21 cellular contexts compared by ENCODE assay signal in the genomic region with DNA sequence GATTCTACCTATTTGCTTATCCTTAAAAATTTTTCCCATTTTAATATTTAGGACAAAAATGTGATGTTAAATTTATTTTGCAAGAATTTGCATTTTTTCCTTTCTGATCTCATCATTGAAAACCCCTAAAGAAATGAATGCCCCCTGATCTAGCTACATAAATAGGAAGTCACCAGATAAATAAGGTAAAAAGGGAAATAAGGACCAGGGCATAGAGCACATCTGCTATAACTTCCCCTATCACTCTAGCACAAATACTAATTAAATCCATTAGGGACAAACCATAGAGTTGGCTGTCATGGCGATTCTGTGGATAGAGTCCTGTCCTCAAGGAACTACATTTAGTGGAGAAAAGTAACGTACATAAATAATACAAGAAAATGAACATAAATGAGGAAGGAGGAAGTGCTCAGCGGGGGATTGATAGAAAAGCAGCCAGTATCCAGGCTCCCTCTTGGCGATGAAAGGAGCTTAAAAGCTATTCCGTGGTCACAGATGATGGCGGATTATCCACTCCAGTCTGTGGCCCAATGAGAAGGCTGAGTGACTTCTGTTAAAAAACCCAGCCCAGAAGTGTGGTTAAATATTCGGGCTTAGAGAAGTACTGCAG.
"Had no signal": no experiment of that assay in that cellular context is flagged by ENCODE, and none has a peak within 500 bp of the region (broad histone marks: within the 10 kb centered on the region; RNA-seq: fewer than 3 reads in every experiment).

No MANE protein-coding gene starts in this region.

- ATAC-seq: activated CD4-positive, CD25-positive, alpha-beta regulatory T cell treated with anti-CD3 and anti-CD28 coated beads, Interleukin-2, amount 50 U/mL, for 24 hours; left colon; natural killer cell; sciatic nerve; stimulated activated memory B cell treated with anti-CD40 and anti-IgM and Interleukin-4, amounts not matched to agents 10 μg/mL and 1 μg/mL and 100 μg/mL, for 72 hours had no signal

- H3K27ac Mint-ChIP-seq: activated CD4-positive, alpha-beta memory T cell treated with anti-CD3 and anti-CD28 coated beads, Interleukin-2, amount 10 ng/mL, durations not matched to agents 7 days and 5 days; activated CD4-positive, alpha-beta T cell treated with anti-CD3 and anti-CD28 coated beads, Interleukin-2, amount 10 ng/mL, durations not matched to agents 24 days and 14 days; activated T-helper 1 cell treated with anti-CD3 and anti-CD28 coated beads, Interleukin-12 subunit alpha, Interleukin-12 subunit beta, Interleukin-2, Interleukin-4 antibody, amounts not matched to agents 30 ng/mL and 10 ng/mL and 1 ng/mL, durations not matched to agents 14 hours and 24 hours and 36 hours; dendritic cell treated with granulocyte-macrophage colony-stimulating factor and Interleukin-4, amounts not matched to agents 40 ng/mL and 50 ng/mL, for 4 days; natural killer cell had no signal

- H3K4me3 ChIP-seq: ascending aorta, transverse colon, uterus had no signal

- H3K4me3 Mint-ChIP-seq: activated CD4-positive, alpha-beta memory T cell treated with anti-CD3 and anti-CD28 coated beads, Interleukin-2, amount 10 ng/mL, durations not matched to agents 7 days and 5 days; activated CD4-positive, alpha-beta T cell treated with anti-CD3 and anti-CD28 coated beads, Interleukin-2, amount 10 ng/mL, durations not matched to agents 24 days and 14 days; activated T-helper 1 cell treated with anti-CD3 and anti-CD28 coated beads, Interleukin-12 subunit alpha, Interleukin-12 subunit beta, Interleukin-2, Interleukin-4 antibody, amounts not matched to agents 30 ng/mL and 10 ng/mL and 1 ng/mL, durations not matched to agents 14 hours and 24 hours and 36 hours; dendritic cell treated with granulocyte-macrophage colony-stimulating factor and Interleukin-4, amounts not matched to agents 40 ng/mL and 50 ng/mL, for 4 days; natural killer cell; stimulated activated memory B cell treated with anti-CD40 and anti-IgM and Interleukin-4, amounts not matched to agents 10 μg/mL and 1 μg/mL and 100 μg/mL, for 72 hours had no signal

- H3K27me3 Mint-ChIP-seq: activated CD4-positive, alpha-beta memory T cell treated with anti-CD3 and anti-CD28 coated beads, Interleukin-2, amount 10 ng/mL, durations not matched to agents 7 days and 5 days; activated CD4-positive, alpha-beta T cell treated with anti-CD3 and anti-CD28 coated beads, Interleukin-2, amount 10 ng/mL, durations not matched to agents 24 days and 14 days; dendritic cell treated with granulocyte-macrophage colony-stimulating factor and Interleukin-4, amounts not matched to agents 40 ng/mL and 50 ng/mL, for 4 days; stimulated activated memory B cell treated with anti-CD40 and anti-IgM and Interleukin-4, amounts not matched to agents 10 μg/mL and 1 μg/mL and 100 μg/mL, for 72 hours had no signal

- H3K9me3 ChIP-seq: uterus had no signal

- H3K4me1 ChIP-seq: ascending aorta, transverse colon, uterus had no signal

- H3K36me3 ChIP-seq: ascending aorta, brain microvascular endothelial cell, transverse colon, uterus had no signal

- H3K27me3 ChIP-seq: ascending aorta, brain microvascular endothelial cell, transverse colon, uterus had no signal

- DNase-seq: activated CD4-positive, alpha-beta memory T cell treated with anti-CD3 and anti-CD28 coated beads, Interleukin-2, amount 10 ng/mL, durations not matched to agents 7 days and 5 days; activated CD4-positive, alpha-beta T cell treated with anti-CD3 and anti-CD28 coated beads, Interleukin-2, amount 10 ng/mL, durations not matched to agents 24 days and 14 days; activated gamma-delta T cell; activated naive CD4-positive, alpha-beta T cell treated with anti-CD3 and anti-CD28 coated beads, Interleukin-2, amount 50 U/mL, for 16 hours; brain microvascular endothelial cell; caudate nucleus; effector CD4-positive, alpha-beta T cell; erythroblast; foreskin fibroblast; left colon; natural killer cell; small intestine; stimulated activated CD4-positive, alpha-beta T cell treated with anti-CD3 and anti-CD28 coated beads, Interleukin-15, amount 100 ng/mL, for 24 hours; transverse colon; uterus had no signal

- H3K27ac ChIP-seq: ascending aorta, brain microvascular endothelial cell, transverse colon, uterus had no signal

- H3K4me1 Mint-ChIP-seq: natural killer cell had no signal
